Comparison of ENCODE assay signal across 11 cellular contexts in genomic region chr20:38723982-38724602, GRCh38. TPM values are rescaled to one million over a fixed set of nuclear protein-coding genes. Genes with fewer than 3 reads are reported as not detected.
DNase-seq lines count a peak whose midpoint lies in the region; ATAC-seq and TF ChIP-seq lines count a peak whose summit lies in the region.
"Had no signal": no experiment of that assay in that cellular context is flagged by ENCODE, and none has a peak within 500 bp of the region (broad histone marks: within the 10 kb centered on the region; RNA-seq: fewer than 3 reads in every experiment).

TSS of gene SLC32A1 (plus strand) at chr20:38724486. CDS start at chr20:38724725, 239 bp downstream.

- no peak for TF ChIP-seq POLR2A in GM18505 (IDR thresholded peaks at IDR 0.05; ENCODE audit: borderline replicate concordance, extremely low read depth, insufficient read depth, insufficient read length)

- no peaks in the 10 kb centered on the region for H3F3A ChIP-seq in smooth muscle cell (ENCODE audit: low read depth)

- POLR2A ChIA-PET in activated CD4-positive, alpha-beta T cell treated with anti-CD3 and anti-CD28 coated beads for 36 hours (lab: Charles Lee): no interaction called here

- DNase-seq in activated CD4-positive, alpha-beta T cell treated with anti-CD3 and anti-CD28 coated beads for 36 hours: peak; percentile 31
- no peak for DNase-seq in activated CD4-positive, alpha-beta T cell treated with anti-CD3 and anti-CD28 coated beads, Interleukin-2, amount 50 U/mL, for 1 hour
- DNase-seq in NCI-H69 (lab: John Stamatoyannopoulos, UW) (peak; percentile 32), dermis blood vessel endothelial cell (peak; percentile 44), smooth muscle cell (lab: John Stamatoyannopoulos, UW; ENCODE audit: unreplicated experiment) (no peak), NCI-H1694 treated with DMSO at 0.1 percent for 48 hours (lab: John Stamatoyannopoulos, UW) (no peak)
- DNase-seq: left ventricle myocardium superior, NCI-H446 treated with DMSO at 0.1 percent for 48 hours had no signal

- no peaks in the 10 kb centered on the region for H3K79me2 ChIP-seq in smooth muscle cell (ENCODE audit: low read depth)

- H3K27ac Mint-ChIP-seq in activated CD4-positive, alpha-beta T cell treated with anti-CD3 and anti-CD28 coated beads for 36 hours: no peak within 1 kb of the TSS

- H3K36me3 ChIP-seq in smooth muscle cell (ENCODE audit: low read depth): no peaks in the 10 kb centered on the region

- no peak within 1 kb of the TSS for H3K9ac ChIP-seq in smooth muscle cell (ENCODE audit: low read depth)

- no peak for ATAC-seq in activated CD4-positive, alpha-beta T cell treated with anti-CD3 and anti-CD28 coated beads for 36 hours
- ATAC-seq in GM18505 (IDR thresholded peaks at IDR 0.05; ENCODE audit: unreplicated experiment) (no peak), HG03139 (IDR thresholded peaks at IDR 0.05; ENCODE audit: unreplicated experiment) (no peak)
- ATAC-seq: left ventricle myocardium superior had no signal

- no peaks in the 10 kb centered on the region for H3K9me3 Mint-ChIP-seq in activated CD4-positive, alpha-beta T cell treated with anti-CD3 and anti-CD28 coated beads for 36 hours (ENCODE audit: low read depth)

- H3K4me1 ChIP-seq in smooth muscle cell (ENCODE audit: low read depth): peaks cover 10% of the 10 kb centered on the region

- CTCF ChIA-PET in activated CD4-positive, alpha-beta T cell treated with anti-CD3 and anti-CD28 coated beads for 36 hours (lab: Charles Lee): interaction anchor here (0.6 to 3.7 kb wide), 7 partner anchors 10 to 158 kb away, joined by 3 to 22 read pairs (median 3); no protein-coding TSS in a partner anchor

- H3K27me3 Mint-ChIP-seq in activated CD4-positive, alpha-beta T cell treated with anti-CD3 and anti-CD28 coated beads for 36 hours: peaks cover 82% of the 10 kb centered on the region

- H3K36me3 Mint-ChIP-seq in activated CD4-positive, alpha-beta T cell treated with anti-CD3 and anti-CD28 coated beads for 36 hours (ENCODE audit: low read depth): no peaks in the 10 kb centered on the region

- WGBS in smooth muscle cell (ENCODE audit: low lambda C conversion rate): 0% methylated on average over 14 of the region's 58 CpGs

- H3K27ac ChIP-seq in smooth muscle cell (ENCODE audit: low read depth): no peak within 1 kb of the TSS

- H3K4me1 Mint-ChIP-seq in activated CD4-positive, alpha-beta T cell treated with anti-CD3 and anti-CD28 coated beads for 36 hours: peaks cover 43% of the 10 kb centered on the region

- H3K4me2 ChIP-seq in smooth muscle cell: peak within 1 kb of the TSS; percentile 55

- no peak for TF ChIP-seq CTCF in smooth muscle cell (IDR thresholded peaks at IDR 0.05; ENCODE audit: borderline replicate concordance, insufficient read depth, poor library complexity, severe bottlenecking)

- H4K20me1 ChIP-seq in smooth muscle cell (ENCODE audit: low read depth): no peaks in the 10 kb centered on the region

- H3K4me3 Mint-ChIP-seq in activated CD4-positive, alpha-beta T cell treated with anti-CD3 and anti-CD28 coated beads for 36 hours: peak within 1 kb of the TSS; percentile 28

- peaks cover 100% of the 10 kb centered on the region for H3K27me3 ChIP-seq in smooth muscle cell (ENCODE audit: low read depth)

- no peak within 1 kb of the TSS for H2AFZ ChIP-seq in smooth muscle cell (ENCODE audit: low read depth)

- H3K4me3 ChIP-seq in smooth muscle cell: no peak within 1 kb of the TSS

- H3K9me3 ChIP-seq in smooth muscle cell (replicated peaks; ENCODE audit: low read depth): no peaks in the 10 kb centered on the region

- intact Hi-C loops in activated CD4-positive, alpha-beta T cell treated with anti-CD3 and anti-CD28 coated beads for 36 hours (cut with DNase I, micrococcal nuclease): loop anchor here in 1 of 2 experiments (10.0 kb wide), 1 partner anchor 49 kb away; no protein-coding TSS in a partner anchor

RNA-seq across cellular contexts. Expression of gene SLC32A1, which starts in this region (rescaled TPM):
- not detected for total RNA-seq in activated CD4-positive, alpha-beta T cell treated with anti-CD3 and anti-CD28 coated beads for 36 hours
- total RNA-seq in dermis blood vessel endothelial cell: 0.05 TPM in 1 of 2 replicates, not detected in the other
- total RNA-seq in smooth muscle cell: not detected in 2 replicates
- polyA plus RNA-seq in smooth muscle cell: not detected in 2 replicates
- total RNA-seq: dermis microvascular lymphatic vessel endothelial cell, left ventricle myocardium superior had no signal

Comparison
In these comparisons a context has a peak if more than half of its experiments do, and no peak if none do; other contexts are left out.
1. Peak in DNase-seq in activated CD4-positive, alpha-beta T cell treated with anti-CD3 and anti-CD28 coated beads for 36 hours; RNA of the gene not detected or under 1 TPM.
2. Peak in DNase-seq in dermis blood vessel endothelial cell; RNA of the gene not detected or under 1 TPM.